In genomic region chr17:39177256-39177655, GRCh38 we compare ENCODE assay signal across 1 cellular context.
TF ChIP-seq lines count a peak whose summit lies in the region.

No MANE protein-coding gene starts in this region.

TF ChIP-seq in WTC11, 78 proteins besides CTCF, POLR2A, EP300 and RAD21 (continued from another document):
- TF ChIP-seq ZNF532 (CRISPR knock-in tag; IDR thresholded peaks at IDR 0.05; ENCODE audit: borderline replicate concordance) (no peak), ZSCAN18 (CRISPR knock-in tag; IDR thresholded peaks at IDR 0.05) (no peak), ZBTB21 (CRISPR knock-in tag; IDR thresholded peaks at IDR 0.05; ENCODE audit: borderline replicate concordance) (no peak), ZNF512 (CRISPR knock-in tag; IDR thresholded peaks at IDR 0.05; ENCODE audit: borderline replicate concordance) (no peak)
- TF ChIP-seq, protein P1, sequence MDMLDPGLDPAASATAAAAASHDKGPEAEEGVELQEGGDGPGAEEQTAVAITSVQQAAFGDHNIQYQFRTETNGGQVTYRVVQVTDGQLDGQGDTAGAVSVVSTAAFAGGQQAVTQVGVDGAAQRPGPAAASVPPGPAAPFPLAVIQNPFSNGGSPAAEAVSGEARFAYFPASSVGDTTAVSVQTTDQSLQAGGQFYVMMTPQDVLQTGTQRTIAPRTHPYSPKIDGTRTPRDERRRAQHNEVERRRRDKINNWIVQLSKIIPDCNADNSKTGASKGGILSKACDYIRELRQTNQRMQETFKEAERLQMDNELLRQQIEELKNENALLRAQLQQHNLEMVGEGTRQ (CRISPR knock-in tag; IDR thresholded peaks at IDR 0.05) = peak; percentile 9; the same call in 1 of the 2 replicates
